Comparison of ENCODE assay signal across 7 cellular contexts in genomic region chr14:105475269-105475915, GRCh38. TPM values are rescaled to one million over a fixed set of nuclear protein-coding genes. Genes with fewer than 3 reads are reported as not detected.
DNase-seq lines count a peak whose midpoint lies in the region; ATAC-seq and TF ChIP-seq lines count a peak whose summit lies in the region.

No MANE protein-coding gene starts in this region.

- H3K4me3 ChIP-seq in HFF-Myc (replicated peaks; ENCODE audit: low read depth, low read length): peak overlapping the region; percentile 40

- intact Hi-C loops in left ventricle myocardium superior (cut with micrococcal nuclease) (no loop called here), sciatic nerve (cut with DNase I) (no loop called here)

- DNase-seq in HFF-Myc (ENCODE audit: extremely low read depth, low read depth): no peak
- DNase-seq in left ventricle myocardium superior: peak; percentile 74
- DNase-seq in sciatic nerve (ENCODE audit: low spot score): no peak

- peak overlapping the region; percentile 82; the same call in 1 of the 2 replicates for H3K27ac ChIP-seq in VCaP

- TF ChIP-seq CTCF in HFF-Myc (IDR thresholded peaks at IDR 0.05; ENCODE audit: low read depth, low read length, missing control alignments): no peak
- no peak for TF ChIP-seq CTCF in VCaP (conservative IDR thresholded peaks at IDR 0.05)

- ATAC-seq in left ventricle myocardium superior (no peak), sciatic nerve (peak; percentile 8), HG03354 (IDR thresholded peaks at IDR 0.05; ENCODE audit: poor library complexity, severe bottlenecking, unreplicated experiment) (no peak), GM18498 (IDR thresholded peaks at IDR 0.05; ENCODE audit: unreplicated experiment) (no peak), HG02870 (IDR thresholded peaks at IDR 0.05; ENCODE audit: unreplicated experiment) (no peak)

RNA-seq across cellular contexts. Expression of gene CRIP2, which starts 0.8 kb away (rescaled TPM):
- total RNA-seq in left ventricle myocardium superior (1,036 TPM), sciatic nerve (172 TPM)

RNA-seq across cellular contexts. Expression of gene CRIP1, which starts 11.3 kb away (rescaled TPM):
- total RNA-seq in left ventricle myocardium superior (59.4 TPM), sciatic nerve (112 TPM)

RNA-seq across cellular contexts. Expression of gene TEDC1, which starts 15.7 kb away (rescaled TPM):
- total RNA-seq in left ventricle myocardium superior: 5.1 TPM
- 14.1 TPM for total RNA-seq in sciatic nerve

RNA-seq across cellular contexts. Expression of gene TMEM121, which starts 51.0 kb away (rescaled TPM):
- total RNA-seq in left ventricle myocardium superior (4.0 TPM), sciatic nerve (8.7 TPM)

RNA-seq across cellular contexts. Expression of gene MTA1, which starts 55.8 kb away (rescaled TPM):
- total RNA-seq in left ventricle myocardium superior (201 TPM), sciatic nerve (95.2 TPM)
